In genomic region chr3:164679245-164679644, GRCh38 we compare ENCODE assay signal across 7 cellular contexts.
"Had no signal": no experiment of that assay in that cellular context is flagged by ENCODE, and none has a peak within 500 bp of the region (broad histone marks: within the 10 kb centered on the region; RNA-seq: fewer than 3 reads in every experiment).

No MANE protein-coding gene starts in this region.

- ATAC-seq: GM23338 had no signal

- H3K4me2 ChIP-seq: GM23338 had no signal

- FAIRE-seq: H1, H54, HTR-8/SVneo had no signal

- H3K4me3 ChIP-seq: GM23338 had no signal

- DNase-seq: H9, HCEC 1CT, IMR-90 had no signal

- H2AFZ ChIP-seq: GM23338 had no signal
